In the genomic region with DNA sequence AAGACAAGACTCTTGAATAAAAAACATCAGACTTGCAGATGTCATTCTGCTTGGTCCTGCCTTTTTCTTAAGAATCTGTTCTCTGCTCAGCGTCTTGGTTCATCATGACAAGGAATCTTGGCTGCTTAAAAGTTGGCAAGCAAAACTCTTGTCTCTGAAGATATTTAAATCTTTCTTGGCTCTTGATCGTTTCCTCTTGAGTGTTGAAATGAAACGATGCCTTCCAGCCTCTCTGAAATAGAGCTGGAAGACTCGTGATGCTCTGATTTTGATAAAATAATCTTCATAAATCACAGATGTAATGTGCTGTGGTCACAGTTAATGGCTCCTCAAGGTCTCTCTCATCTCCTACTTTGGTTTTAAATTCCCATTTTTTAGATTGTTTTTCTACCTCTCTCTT, we compare ENCODE assay signal across 16 cellular contexts.
"Had no signal": no experiment of that assay in that cellular context is flagged by ENCODE, and none has a peak within 500 bp of the region (broad histone marks: within the 10 kb centered on the region; RNA-seq: fewer than 3 reads in every experiment).

No MANE protein-coding gene starts in this region.

- H3K27ac ChIP-seq: breast epithelium, epithelial cell of prostate, heart left ventricle, tibial artery, uterus had no signal

- ATAC-seq: heart left ventricle; mucosa of descending colon; naive thymus-derived CD4-positive, alpha-beta T cell; stimulated activated memory B cell treated with anti-CD40 and anti-IgM and Interleukin-4, amounts not matched to agents 10 μg/mL and 1 μg/mL and 100 μg/mL, for 72 hours; T-cell had no signal

- H3K4me3 ChIP-seq: breast epithelium, heart left ventricle, mucosa of descending colon, tibial artery, uterus had no signal

- H3K4me1 ChIP-seq: heart left ventricle, tibial artery, uterus had no signal

- DNase-seq: activated CD4-positive, alpha-beta T cell treated with anti-CD3 and anti-CD28 coated beads, Interleukin-2, amount 10 ng/mL, durations not matched to agents 7 days and 5 days; activated naive CD4-positive, alpha-beta T cell; activated naive CD8-positive, alpha-beta T cell treated with anti-CD3 and anti-CD28 coated beads, Interleukin-2, amount 10 ng/mL, durations not matched to agents 7 days and 5 days; activated T-cell treated with anti-CD3 and anti-CD28 coated beads for 4 hours; aorta; foreskin melanocyte; heart left ventricle; mucosa of descending colon; naive thymus-derived CD4-positive, alpha-beta T cell; T-cell; T-helper 9 cell; tibial artery; uterus had no signal

- H3K27me3 ChIP-seq: breast epithelium, tibial artery, uterus had no signal

- H3K36me3 ChIP-seq: breast epithelium, heart left ventricle, tibial artery, uterus had no signal

- H3K9me3 ChIP-seq: mucosa of descending colon, uterus had no signal
